Comparison of ENCODE assay signal across 8 cellular contexts in genomic region chr10:50739618-50740350, GRCh38.
DNase-seq lines count a peak whose midpoint lies in the region; ATAC-seq and TF ChIP-seq lines count a peak whose summit lies in the region.

ASAH2B (plus strand) TSS chr10:50739936; CDS start chr10:50745131, 5,195 bp downstream.

- H3K4me1 Mint-ChIP-seq in nephron progenitor cell, result peaks cover 23% of the 10 kb centered on the region

- peak within 1 kb of the TSS; percentile 96 for H3K4me3 Mint-ChIP-seq in nephron progenitor cell

- no peaks in the 10 kb centered on the region for H3K36me3 Mint-ChIP-seq in nephron progenitor cell (ENCODE audit: low read depth)

- peak; percentile 54 for ATAC-seq in GM19468 (IDR thresholded peaks at IDR 0.05; ENCODE audit: extremely low read depth, unreplicated experiment)

- peak within 1 kb of the TSS; percentile 97 for H3K27ac Mint-ChIP-seq in nephron progenitor cell

- peaks cover 26% of the 10 kb centered on the region for H3K27me3 Mint-ChIP-seq in nephron progenitor cell (ENCODE audit: low read depth, poor library complexity)

- H3K9me3 Mint-ChIP-seq in nephron progenitor cell, result peaks cover 4% of the 10 kb centered on the region

- TF ChIP-seq CTCF in nephron progenitor cell (IDR thresholded peaks at IDR 0.05), result no peak

- peak; percentile 69 for DNase-seq in COLO668 (lab: John Stamatoyannopoulos, UW; ENCODE audit: unreplicated experiment)
- peak; percentile 23 for DNase-seq in HPDE6-E6E7 (ENCODE audit: extremely low spot score)
- peak; percentile 81 for DNase-seq in RKO (ENCODE audit: low spot score)
- DNase-seq in activated effector memory CD4-positive, alpha-beta T cell treated with Interleukin-2 at 50 U/mL for 16 hours, result peak; percentile 67
- peak; percentile 34 for DNase-seq in fibroblast of the conjunctiva (ENCODE audit: low read depth)
- DNase-seq in nephron progenitor cell, result peak; percentile 74
- peak; percentile 74 for DNase-seq in stimulated activated naive CD4-positive, alpha-beta T cell treated with Interleukin-2 at 50 U/mL for 16 hours (lab: John Stamatoyannopoulos, UW)

Comparison
In these comparisons a context has a peak if more than half of its experiments do, and no peak if none do; other contexts are left out.
1. Peak in every context shown above with its lines: DNase-seq and ATAC-seq.
2. DNase-seq: peak in every context shown above with its lines; median percentile 81 in RKO; 74 in nephron progenitor cell; 74 in stimulated activated naive CD4-positive, alpha-beta T cell treated with Interleukin-2 at 50 U/mL for 16 hours; 69 in COLO668; 67 in activated effector memory CD4-positive, alpha-beta T cell treated with Interleukin-2 at 50 U/mL for 16 hours; 34 in fibroblast of the conjunctiva; 23 in HPDE6-E6E7.